In the genomic region with DNA sequence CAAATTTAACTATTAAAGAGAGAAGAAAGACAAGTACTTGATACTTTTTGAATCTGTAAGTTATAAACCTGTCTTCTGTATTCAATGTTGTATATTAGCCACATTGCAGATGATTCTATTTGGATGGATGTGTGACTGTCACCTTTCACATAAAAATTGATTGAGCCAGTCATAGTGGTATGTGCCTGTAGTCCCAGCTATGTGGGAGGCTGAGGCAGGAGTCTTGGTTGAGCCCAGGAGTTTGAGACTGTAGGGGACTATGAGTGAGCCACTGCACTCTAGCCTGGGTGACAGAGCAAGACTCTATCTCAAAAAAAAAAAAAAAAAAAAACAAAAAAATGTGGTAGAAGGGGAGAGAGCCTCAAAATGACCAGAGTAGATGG, we compare ENCODE assay signal across 19 cellular contexts. TPM values are rescaled to one million over a fixed set of nuclear protein-coding genes. Genes with fewer than 3 reads are reported as not detected.
DNase-seq lines count a peak whose midpoint lies in the region; ATAC-seq and TF ChIP-seq lines count a peak whose summit lies in the region.
"Had no signal": no experiment of that assay in that cellular context is flagged by ENCODE, and none has a peak within 500 bp of the region (broad histone marks: within the 10 kb centered on the region; RNA-seq: fewer than 3 reads in every experiment).

No MANE protein-coding gene starts in this region.

- H3K4me1 Mint-ChIP-seq in Calu3 (ENCODE audit: low read depth, unreplicated experiment) = peaks cover 35% of the 10 kb centered on the region
- H3K4me1 Mint-ChIP-seq in nephron = peaks cover 34% of the 10 kb centered on the region
- H3K4me1 Mint-ChIP-seq: B cell had no signal

- H3K4me3 ChIP-seq in endocrine pancreas (ENCODE audit: control insufficient read depth, insufficient read depth, low read length) (peak overlapping the region; percentile 27), PC-9 (no peak overlapping the region)
- H3K4me3 ChIP-seq: BLaER1 treated with 17β-estradiol and CSF1 and Interleukin-3, amounts not matched to agents 10 nM and 100 nM; GM12878; K562 had no signal

- H3K27ac Mint-ChIP-seq in Calu3 (ENCODE audit: unreplicated experiment) (peak overlapping the region; percentile 99), nephron (peak overlapping the region; percentile 89 to 97 (median 93))
- H3K27ac Mint-ChIP-seq: B cell; CD8-positive, alpha-beta T cell; H9 had no signal

- H3K36me3 Mint-ChIP-seq in Calu3 (ENCODE audit: insufficient read depth, unreplicated experiment) (peaks cover 17% of the 10 kb centered on the region), nephron (ENCODE audit: low read depth) (no peaks in the 10 kb centered on the region)
- H3K36me3 Mint-ChIP-seq: CD8-positive, alpha-beta T cell had no signal

- H3K4me2 ChIP-seq in PC-9 = no peak overlapping the region

- BruUV-seq in Calu3 (replicated peaks; lab: Mats Ljungman, UMichigan) (no TSS peak), PC-9 (replicated peaks; lab: Mats Ljungman, UMichigan) (no TSS peak)

- intact Hi-C loops in Calu3 (cut with micrococcal nuclease; ENCODE audit: unreplicated experiment) (loop anchor here (2.0 kb wide), 1 partner anchor 28 kb away; no protein-coding TSS in a partner anchor), PC-9 (cut with micrococcal nuclease; ENCODE audit: unreplicated experiment) (no loop called here)

- no peaks in the 10 kb centered on the region for H3K9me3 ChIP-seq in endocrine pancreas (ENCODE audit: control insufficient read depth, low read length)
- no peaks in the 10 kb centered on the region for H3K9me3 ChIP-seq in PC-9 (ENCODE audit: insufficient read depth, low read depth)
- H3K9me3 ChIP-seq: BLaER1 treated with 17β-estradiol and CSF1 and Interleukin-3, amounts not matched to agents 10 nM and 100 nM had no signal

- H3K36me3 ChIP-seq in endocrine pancreas (ENCODE audit: control insufficient read depth, insufficient read depth, low read length) (no peaks in the 10 kb centered on the region), PC-9 (ENCODE audit: low read depth) (no peaks in the 10 kb centered on the region)
- H3K36me3 ChIP-seq: BLaER1 treated with 17β-estradiol and CSF1 and Interleukin-3, amounts not matched to agents 10 nM and 100 nM had no signal

- no peaks in the 10 kb centered on the region for H3K27me3 Mint-ChIP-seq in Calu3 (ENCODE audit: unreplicated experiment)
- peaks cover 7% of the 10 kb centered on the region for H3K27me3 Mint-ChIP-seq in nephron (ENCODE audit: low read depth)

- H3K27ac ChIP-seq in PC-9 = no peak overlapping the region
- H3K27ac ChIP-seq: BLaER1 treated with 17β-estradiol and CSF1 and Interleukin-3, amounts not matched to agents 10 nM and 100 nM had no signal

- no peak for ATAC-seq in GM18517 (IDR thresholded peaks at IDR 0.05; ENCODE audit: unreplicated experiment)
- ATAC-seq: CD8-positive, alpha-beta T cell; GM12878; K562 had no signal

- H3F3A ChIP-seq in PC-9 (ENCODE audit: insufficient read depth, low read depth) = no peaks in the 10 kb centered on the region

- no peaks in the 10 kb centered on the region; the same call in 1 of the 2 replicates for H3K9me2 ChIP-seq in PC-9 (ENCODE audit: insufficient read depth)

- CTCF ChIA-PET in Calu3 (lab: Charles Lee) (interaction anchor here (0.6 to 1.0 kb wide), 5 partner anchors 9 to 450 kb away, joined by 3 to 7 read pairs (median 4); partner anchors contain the start of gene CACNA1D), PC-9 (lab: Charles Lee) (no interaction called here)

- no peaks in the 10 kb centered on the region for H3K27me3 ChIP-seq in endocrine pancreas (ENCODE audit: control insufficient read depth, insufficient read depth, low read length)
- H3K27me3 ChIP-seq in PC-9 (ENCODE audit: insufficient read depth, low read depth) = peaks cover 78% of the 10 kb centered on the region
- H3K27me3 ChIP-seq: BLaER1 treated with 17β-estradiol and CSF1 and Interleukin-3, amounts not matched to agents 10 nM and 100 nM had no signal

- no peaks in the 10 kb centered on the region for H4K20me1 ChIP-seq in PC-9 (ENCODE audit: insufficient read depth)
- H4K20me1 ChIP-seq: BLaER1 treated with 17β-estradiol and CSF1 and Interleukin-3, amounts not matched to agents 10 nM and 100 nM had no signal

- peaks cover 22% of the 10 kb centered on the region for H3K4me1 ChIP-seq in endocrine pancreas (ENCODE audit: control insufficient read depth, insufficient read depth, low read length)
- no peaks in the 10 kb centered on the region for H3K4me1 ChIP-seq in PC-9 (replicated peaks; ENCODE audit: insufficient read depth)

- TF ChIP-seq CTCF in Calu3 (IDR thresholded peaks at IDR 0.05; ENCODE audit: unreplicated experiment) (no peak), nephron (IDR thresholded peaks at IDR 0.05; ENCODE audit: unreplicated experiment in 3 of 3) (no peak), PC-9 (conservative IDR thresholded peaks at IDR 0.05) (no peak)

- no peak overlapping the region for H2AFZ ChIP-seq in PC-9

- H3K79me2 ChIP-seq in PC-9 (ENCODE audit: low read depth) = no peaks in the 10 kb centered on the region

- H3K4me3 Mint-ChIP-seq in Calu3 (ENCODE audit: low read depth, unreplicated experiment) (peak overlapping the region; percentile 50), nephron (no peak overlapping the region)
- H3K4me3 Mint-ChIP-seq: B cell; CD8-positive, alpha-beta T cell; H9 had no signal

- POLR2A ChIA-PET in PC-9 (lab: Charles Lee; ENCODE audit: unreplicated experiment) = no interaction called here

- H3K9me3 Mint-ChIP-seq in Calu3 (ENCODE audit: low read depth, unreplicated experiment) = no peaks in the 10 kb centered on the region
- no peaks in the 10 kb centered on the region for H3K9me3 Mint-ChIP-seq in nephron
- H3K9me3 Mint-ChIP-seq: CD8-positive, alpha-beta T cell; H9 had no signal

- H3K9ac ChIP-seq in endocrine pancreas (ENCODE audit: control insufficient read depth, insufficient read depth, low read length) = no peak overlapping the region
- H3K9ac ChIP-seq: BLaER1 treated with 17β-estradiol and CSF1 and Interleukin-3, amounts not matched to agents 10 nM and 100 nM had no signal

- DNase-seq in Calu3 = peak; percentile 30
- DNase-seq in PC-9 = no peak
- no peak for DNase-seq in activated CD4-positive, alpha-beta T cell treated with anti-CD3 and anti-CD28 coated beads, Interleukin-2, amount 50 U/mL, for 48 hours
- no peak for DNase-seq in HT-29 (ENCODE audit: low spot score)
- DNase-seq: CD8-positive, alpha-beta T cell; DMS 273 treated with DMSO at 0.1 percent for 48 hours; DND-41; EL; H9; IMR-90 had no signal

RNA-seq across cellular contexts. Expression of gene CACNA1D, which starts 12.3 kb away (rescaled TPM):
- total RNA-seq in Calu3 (2022) (36.3 and 48.3 TPM in 2 replicates), PC-9 (2021) (not detected in 2 replicates)
- total RNA-seq in HT-29 (2014; rRNA removed; shearing (Covaris generic)) = 17.1 and 25.3 TPM in 2 replicates
- total RNA-seq: A673; CD8-positive, alpha-beta T cell; HT1080; IMR-90 had no signal

Comparison
In these comparisons a context has a peak if more than half of its experiments do, and no peak if none do; other contexts are left out.
1. RNA of gene CACNA1D, which starts 12.3 kb away (total RNA-seq): 36.3 to 48.3 TPM in Calu3 and 17.1 to 25.3 TPM in HT-29; not detected in PC-9; every median in the first group is over 10 times any median in the second.